ENCODE assay signal across 9 cellular contexts in genomic region chr21:39096754-39097153, GRCh38.
DNase-seq lines count a peak whose midpoint lies in the region; ATAC-seq and TF ChIP-seq lines count a peak whose summit lies in the region.
"Had no signal": no experiment of that assay in that cellular context is flagged by ENCODE, and none has a peak within 500 bp of the region (broad histone marks: within the 10 kb centered on the region; RNA-seq: fewer than 3 reads in every experiment).

No MANE protein-coding gene starts in this region.

- no peak overlapping the region for H3K4me3 ChIP-seq in OCI-LY3 (ENCODE audit: low read length)
- H3K4me3 ChIP-seq in effector memory CD4-positive, alpha-beta T cell (ENCODE audit: insufficient read depth, low read depth, low read length, poor library complexity, severe bottlenecking): no peak overlapping the region

- peaks cover 0 to 5% of the 10 kb centered on the region in 2 donors for H3K27me3 Mint-ChIP-seq in stimulated activated naive B cell treated with anti-CD40 and anti-IgM and Interleukin-4, amounts not matched to agents 10 μg/mL and 1 μg/mL and 100 μg/mL, for 72 hours

- H3K4me1 ChIP-seq in OCI-LY3 (ENCODE audit: low read length) (peaks cover 15% of the 10 kb centered on the region; the same call in 1 of the 2 replicates), foreskin keratinocyte (no peaks in the 10 kb centered on the region)
- H3K4me1 ChIP-seq in effector memory CD4-positive, alpha-beta T cell (ENCODE audit: control insufficient read depth, insufficient read depth, low read length, poor library complexity, severe bottlenecking): no peaks in the 10 kb centered on the region

- H2AFZ ChIP-seq in OCI-LY3 (ENCODE audit: low read depth, low read length): no peak overlapping the region

- H3K79me2 ChIP-seq in OCI-LY3 (ENCODE audit: low read length): no peaks in the 10 kb centered on the region

- H3K27me3 ChIP-seq in OCI-LY3 (ENCODE audit: low read depth, low read length) (0 out of 2 replicates have a peak, but pooled peaks cover 7% of the 10 kb centered on the region), foreskin keratinocyte (no peaks in the 10 kb centered on the region)
- H3K27me3 ChIP-seq in effector memory CD4-positive, alpha-beta T cell (replicated peaks; ENCODE audit: control insufficient read depth, insufficient read depth, low read length, poor library complexity, severe bottlenecking): no peaks in the 10 kb centered on the region

- peaks cover 29 to 54% of the 10 kb centered on the region in 2 donors for H3K4me1 Mint-ChIP-seq in stimulated activated naive B cell treated with anti-CD40 and anti-IgM and Interleukin-4, amounts not matched to agents 10 μg/mL and 1 μg/mL and 100 μg/mL, for 72 hours

- H3K9me3 Mint-ChIP-seq in stimulated activated naive B cell treated with anti-CD40 and anti-IgM and Interleukin-4, amounts not matched to agents 10 μg/mL and 1 μg/mL and 100 μg/mL, for 72 hours: peaks cover 0 to 2% of the 10 kb centered on the region in 2 donors

- H3K9me3 ChIP-seq in OCI-LY3 (ENCODE audit: insufficient read depth, low read length): no peaks in the 10 kb centered on the region
- H3K9me3 ChIP-seq in effector memory CD4-positive, alpha-beta T cell (ENCODE audit: control insufficient read depth, low read length): no peaks in the 10 kb centered on the region

- H3K4me3 Mint-ChIP-seq in stimulated activated naive B cell treated with anti-CD40 and anti-IgM and Interleukin-4, amounts not matched to agents 10 μg/mL and 1 μg/mL and 100 μg/mL, for 72 hours: no peak overlapping the region

- ATAC-seq in foreskin keratinocyte: no peak
- no peak for ATAC-seq in stimulated activated naive B cell treated with anti-CD40 and anti-IgM and Interleukin-4, amounts not matched to agents 10 μg/mL and 1 μg/mL and 100 μg/mL, for 72 hours (replicated peaks)
- no peak for ATAC-seq in GM19397 (IDR thresholded peaks at IDR 0.05; ENCODE audit: unreplicated experiment)
- ATAC-seq: esophagus mucosa had no signal

- no peak overlapping the region for H3K9ac ChIP-seq in OCI-LY3 (ENCODE audit: low read length)

- H3K36me3 ChIP-seq in OCI-LY3 (replicated peaks; ENCODE audit: low read depth, low read length): no peaks in the 10 kb centered on the region
- H3K36me3 ChIP-seq in effector memory CD4-positive, alpha-beta T cell (ENCODE audit: control insufficient read depth, insufficient read depth, low read length): no peaks in the 10 kb centered on the region

- H3K4me2 ChIP-seq in OCI-LY3 (ENCODE audit: low read length): no peak overlapping the region

- DNase-seq in foreskin keratinocyte (no peak), HCEC 1CT (no peak)
- no peak for DNase-seq in stimulated activated naive B cell treated with anti-CD40 and anti-IgM and Interleukin-4, amounts not matched to agents 10 μg/mL and 1 μg/mL and 100 μg/mL, for 72 hours
- no peak for DNase-seq in effector memory CD4-positive, alpha-beta T cell
- DNase-seq: activated naive CD4-positive, alpha-beta T cell treated with anti-CD3 and anti-CD28 coated beads, Interleukin-2, amount 50 U/mL, for 16 hours had no signal

- H3K27ac Mint-ChIP-seq in stimulated activated naive B cell treated with anti-CD40 and anti-IgM and Interleukin-4, amounts not matched to agents 10 μg/mL and 1 μg/mL and 100 μg/mL, for 72 hours: peak overlapping the region; percentile 37

- H4K20me1 ChIP-seq in OCI-LY3 (ENCODE audit: insufficient read depth, low read length): no peaks in the 10 kb centered on the region

- H3K27ac ChIP-seq in OCI-LY3 (ENCODE audit: low read length): no peak overlapping the region
- no peak overlapping the region for H3K27ac ChIP-seq in foreskin keratinocyte
- H3K27ac ChIP-seq in effector memory CD4-positive, alpha-beta T cell (ENCODE audit: insufficient read depth, low read length, poor library complexity, severe bottlenecking): no peak overlapping the region

- TF ChIP-seq CTCF in GM12872 (IDR thresholded peaks at IDR 0.05; ENCODE audit: insufficient read depth, low read depth, low read length): 0 out of 3 replicates have a peak, but pooled peaks have one; percentile 2
- peak; percentile 10; the same call in 1 of the 2 replicates for TF ChIP-seq CTCF in OCI-LY3 (IDR thresholded peaks at IDR 0.05; ENCODE audit: low read depth, low read length)
- TF ChIP-seq CTCF in foreskin keratinocyte (conservative IDR thresholded peaks at IDR 0.05): peak; percentile 31

- H3K36me3 Mint-ChIP-seq in stimulated activated naive B cell treated with anti-CD40 and anti-IgM and Interleukin-4, amounts not matched to agents 10 μg/mL and 1 μg/mL and 100 μg/mL, for 72 hours: no peaks in the 10 kb centered on the region
